In the genomic region with DNA sequence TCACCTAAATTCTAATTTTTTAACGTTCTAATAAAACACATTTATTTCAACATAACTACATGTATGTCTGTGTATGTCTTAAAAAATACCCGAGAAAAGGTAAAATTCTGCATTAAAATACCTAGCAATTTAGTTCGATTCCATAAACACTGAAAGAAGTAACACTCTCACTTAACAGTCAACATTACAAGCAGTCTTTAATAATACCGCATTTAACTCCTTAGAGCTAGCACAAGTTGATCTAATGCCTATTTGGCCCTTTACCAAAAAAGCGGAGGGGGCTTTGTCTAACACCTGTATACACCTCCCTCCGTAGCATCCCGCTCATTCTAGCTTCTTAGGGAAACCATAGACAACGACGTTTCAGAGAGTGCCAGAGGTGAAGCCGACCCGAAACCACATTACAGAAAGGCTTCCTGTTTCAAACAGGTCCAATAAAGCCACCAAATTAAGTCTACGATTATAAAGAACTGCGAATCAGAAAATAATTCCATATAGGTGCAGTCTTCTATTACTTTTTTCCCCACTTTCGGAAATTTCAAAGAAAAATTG, we compare ENCODE assay signal across 8 cellular contexts. TPM values are rescaled to one million over a fixed set of nuclear protein-coding genes. Genes with fewer than 3 reads are reported as not detected.
A peak's percentile ranks its signal among the peaks of the same experiment; 100 is the strongest.
DNase-seq lines count a peak whose midpoint lies in the region; ATAC-seq lines count a peak whose summit lies in the region.

No MANE protein-coding gene starts in this region.

- no peak overlapping the region for H3K4ac ChIP-seq in neuronal stem cell (ENCODE audit: low read length)

- no peaks in the 10 kb centered on the region for H3K36me3 Mint-ChIP-seq in activated naive CD4-positive, alpha-beta T cell treated with anti-CD3 and anti-CD28 coated beads, Interleukin-2, amount 50 U/mL, for 24 hours
- peaks cover 2% of the 10 kb centered on the region for H3K36me3 Mint-ChIP-seq in T-helper 17 cell (ENCODE audit: low read depth)

- DNase-seq in activated naive CD4-positive, alpha-beta T cell treated with anti-CD3 and anti-CD28 coated beads, Interleukin-2, amount 50 U/mL, for 16 hours, result no peak
- DNase-seq in T-helper 17 cell (peak in 1 of 3 donors; percentile 9), neuronal stem cell (ENCODE audit: low spot score) (no peak), NCI-H226 (no peak)

- H3K14ac ChIP-seq in neuronal stem cell (ENCODE audit: low read length), result no peak overlapping the region

- H3K27me3 ChIP-seq in esophagus (ENCODE audit: control insufficient read depth in 1 of 2, insufficient read depth in 2 of 2, low read length in 2 of 2) (no peaks in the 10 kb centered on the region), neuronal stem cell (ENCODE audit: control insufficient read depth in 3 of 3, insufficient read depth in 3 of 3, low read depth in 1 of 3, low read length in 3 of 3) (no peaks in the 10 kb centered on the region)

- H3K27ac Mint-ChIP-seq in activated naive CD4-positive, alpha-beta T cell treated with anti-CD3 and anti-CD28 coated beads, Interleukin-2, amount 50 U/mL, for 24 hours, result peak overlapping the region; percentile 93
- peak overlapping the region; percentile 98 for H3K27ac Mint-ChIP-seq in T-helper 17 cell

- no peak overlapping the region for H2AK5ac ChIP-seq in neuronal stem cell (ENCODE audit: low read depth, low read length)

- ATAC-seq in T-helper 17 cell (peak; percentile 18), GM19035 (IDR thresholded peaks at IDR 0.05; ENCODE audit: unreplicated experiment) (no peak), GM19324 (IDR thresholded peaks at IDR 0.05; ENCODE audit: low FRiP score, unreplicated experiment) (no peak)

- peaks cover 2% of the 10 kb centered on the region for H3K79me1 ChIP-seq in neuronal stem cell (ENCODE audit: low read depth, low read length)

- WGBS in esophagus, 2 donors, result 9 to 18% methylated on average over 14 of the region's 14 CpGs
- WGBS in neuronal stem cell (ENCODE audit: extremely low coverage in 2 of 2, insufficient read length in 2 of 2, insufficient replicate concordance in 1 of 2), 2 donors, result 100% methylated on average over 1 of the region's 14 CpGs; no CpG with 5 or more reads in 1 of the 2 donors

- H2BK5ac ChIP-seq in neuronal stem cell (ENCODE audit: low read length), result no peak overlapping the region

- H3K9me3 ChIP-seq in T-helper 17 cell (ENCODE audit: control insufficient read depth, low read length, poor library complexity, severe bottlenecking) (no peaks in the 10 kb centered on the region), esophagus (ENCODE audit: control insufficient read depth in 2 of 2, insufficient read depth in 1 of 2, low read depth in 1 of 2, low read length in 1 of 2) (no peaks in the 10 kb centered on the region), neuronal stem cell (replicated peaks in 1 of 2; ENCODE audit: control insufficient read depth in 2 of 2, insufficient read depth in 1 of 2, low read depth in 1 of 2, low read length in 2 of 2) (no peaks in the 10 kb centered on the region)

- no peaks in the 10 kb centered on the region for H3K36me3 ChIP-seq in esophagus (ENCODE audit: control insufficient read depth in 2 of 2, insufficient read depth in 2 of 2, low read length in 1 of 2)
- H3K36me3 ChIP-seq in neuronal stem cell (replicated peaks in 1 of 2; ENCODE audit: control insufficient read depth in 2 of 2, insufficient read depth in 2 of 2, low read length in 2 of 2), result no peaks in the 10 kb centered on the region

- H3K27ac ChIP-seq in esophagus (ENCODE audit: low read depth in 2 of 2, low read length in 1 of 2), result peak overlapping the region; percentile 82 to 97
- H3K27ac ChIP-seq in neuronal stem cell (replicated peaks; ENCODE audit: low read length), result no peak overlapping the region

- no peak overlapping the region for H2BK12ac ChIP-seq in neuronal stem cell (ENCODE audit: low read length)

- H2BK15ac ChIP-seq in neuronal stem cell (ENCODE audit: low read length), result no peak overlapping the region

- H3K4me1 ChIP-seq in esophagus (ENCODE audit: control insufficient read depth in 2 of 2, insufficient read depth in 2 of 2, low read length in 1 of 2) (no peaks in the 10 kb centered on the region), neuronal stem cell (ENCODE audit: control insufficient read depth in 2 of 2, insufficient read depth in 1 of 2, low read depth in 1 of 2, low read length in 2 of 2) (no peaks in the 10 kb centered on the region)

- H3K18ac ChIP-seq in neuronal stem cell (ENCODE audit: low read length), result no peak overlapping the region

- no peak overlapping the region for H2BK120ac ChIP-seq in neuronal stem cell (ENCODE audit: low read depth, low read length)

- H4K8ac ChIP-seq in neuronal stem cell (ENCODE audit: low read depth, low read length), result no peak overlapping the region

- H3K9me3 Mint-ChIP-seq in activated naive CD4-positive, alpha-beta T cell treated with anti-CD3 and anti-CD28 coated beads, Interleukin-2, amount 50 U/mL, for 24 hours, result no peaks in the 10 kb centered on the region

- H3K27me3 Mint-ChIP-seq in activated naive CD4-positive, alpha-beta T cell treated with anti-CD3 and anti-CD28 coated beads, Interleukin-2, amount 50 U/mL, for 24 hours, result no peaks in the 10 kb centered on the region
- no peaks in the 10 kb centered on the region for H3K27me3 Mint-ChIP-seq in T-helper 17 cell

- no peak overlapping the region for H3K23ac ChIP-seq in neuronal stem cell (ENCODE audit: low read depth, low read length, poor library complexity)

- peak overlapping the region; percentile 55 for H3K4me2 ChIP-seq in neuronal stem cell (ENCODE audit: insufficient read depth, low read length, poor library complexity, severe bottlenecking)

- peak overlapping the region; percentile 95 for H3K4me3 Mint-ChIP-seq in activated naive CD4-positive, alpha-beta T cell treated with anti-CD3 and anti-CD28 coated beads, Interleukin-2, amount 50 U/mL, for 24 hours
- H3K4me3 Mint-ChIP-seq in T-helper 17 cell, result peak overlapping the region; percentile 96

- peak overlapping the region; percentile 58 to 69 for H3K4me3 ChIP-seq in esophagus (ENCODE audit: low read depth in 1 of 2, low read length in 2 of 2)
- H3K4me3 ChIP-seq in neuronal stem cell (ENCODE audit: low read length in 2 of 2), result peak overlapping the region; percentile 23 to 93

- peak overlapping the region; percentile 98 for H2AFZ ChIP-seq in neuronal stem cell (ENCODE audit: low read length)

- peaks cover 48% of the 10 kb centered on the region for H3K4me1 Mint-ChIP-seq in activated naive CD4-positive, alpha-beta T cell treated with anti-CD3 and anti-CD28 coated beads, Interleukin-2, amount 50 U/mL, for 24 hours
- peaks cover 28% of the 10 kb centered on the region for H3K4me1 Mint-ChIP-seq in T-helper 17 cell

- no peak overlapping the region for H4K91ac ChIP-seq in neuronal stem cell (ENCODE audit: low read depth, low read length, poor library complexity)

- no peak overlapping the region for H3K9ac ChIP-seq in neuronal stem cell (ENCODE audit: low read depth, low read length, poor library complexity)

RNA-seq across cellular contexts. Expression of gene SPART, which starts 1.2 kb away (rescaled TPM):
- 10 to 100 TPM; 25.6 to 34.8 TPM for total RNA-seq in T-helper 17 cell
- polyA plus RNA-seq in esophagus, result 10 to 100 TPM in 1 of 2 donors, 1 to 10 TPM in 1; 10.0 to 14.4 TPM
- polyA plus RNA-seq in neuronal stem cell (2013, experiment 1 of 2), result 63.6 TPM
- 63.9 TPM for polyA plus RNA-seq in neuronal stem cell (2013, experiment 2 of 2)

RNA-seq across cellular contexts. Expression of gene CCDC169, which starts 47.3 kb away (rescaled TPM):
- total RNA-seq in T-helper 17 cell, result not detected
- polyA plus RNA-seq in esophagus, result under 1 TPM; 0.12 to 0.22 TPM
- 8.4 TPM for polyA plus RNA-seq in neuronal stem cell (2013, experiment 1 of 2)
- polyA plus RNA-seq in neuronal stem cell (2013, experiment 2 of 2), result 9.4 TPM
